Comparison of ENCODE assay signal across 9 cellular contexts in genomic region chr1:204084247-204084772, GRCh38. TPM values are rescaled to one million over a fixed set of nuclear protein-coding genes. Genes with fewer than 3 reads are reported as not detected.
A peak's percentile ranks its signal among the peaks of the same experiment; 100 is the strongest.
DNase-seq lines count a peak whose midpoint lies in the region; ATAC-seq and TF ChIP-seq lines count a peak whose summit lies in the region.
"Had no signal": no experiment of that assay in that cellular context is flagged by ENCODE, and none has a peak within 500 bp of the region (broad histone marks: within the 10 kb centered on the region; RNA-seq: fewer than 3 reads in every experiment).

No MANE protein-coding gene starts in this region.

- H3K4me1 ChIP-seq in CD8-positive, alpha-beta memory T cell (ENCODE audit: insufficient read depth, low read length): no peaks in the 10 kb centered on the region
- H3K4me1 ChIP-seq in colonic mucosa (peaks cover 16% of the 10 kb centered on the region), muscle layer of colon (ENCODE audit: insufficient read depth, low read length) (peaks cover 88% of the 10 kb centered on the region)

- peaks cover 24 to 34% (median 33%) of the 10 kb centered on the region in 3 donors for H3K4me1 Mint-ChIP-seq in CD8-positive, alpha-beta memory T cell
- no peaks in the 10 kb centered on the region for H3K4me1 Mint-ChIP-seq in activated naive CD8-positive, alpha-beta T cell treated with anti-CD3 and anti-CD28 coated beads for 36 hours

- no peak overlapping the region for H3K4me3 Mint-ChIP-seq in CD8-positive, alpha-beta memory T cell
- no peak overlapping the region for H3K4me3 Mint-ChIP-seq in activated naive CD8-positive, alpha-beta T cell treated with anti-CD3 and anti-CD28 coated beads for 36 hours

- POLR2A ChIA-PET in CD8-positive, alpha-beta memory T cell (lab: Charles Lee): no interaction called here

- CTCF ChIA-PET in CD8-positive, alpha-beta memory T cell (lab: Charles Lee): no interaction called here

- peak overlapping the region in 5 of 8 donors; percentile 23 to 89 (median 48) for H3K27ac Mint-ChIP-seq in CD8-positive, alpha-beta memory T cell
- H3K27ac Mint-ChIP-seq in activated naive CD8-positive, alpha-beta T cell treated with anti-CD3 and anti-CD28 coated beads for 36 hours: no peak overlapping the region

- no peaks in the 10 kb centered on the region for H3K36me3 ChIP-seq in CD8-positive, alpha-beta memory T cell (ENCODE audit: insufficient read depth, low read length)
- H3K36me3 ChIP-seq in colonic mucosa: no peaks in the 10 kb centered on the region
- no peaks in the 10 kb centered on the region for H3K36me3 ChIP-seq in muscle layer of colon (ENCODE audit: insufficient read depth, low read length)
- H3K36me3 ChIP-seq: BLaER1 had no signal

- H3K9me3 ChIP-seq in CD8-positive, alpha-beta memory T cell (ENCODE audit: low read length): no peaks in the 10 kb centered on the region
- H3K9me3 ChIP-seq in colonic mucosa (no peaks in the 10 kb centered on the region), muscle layer of colon (ENCODE audit: low read length) (no peaks in the 10 kb centered on the region)
- H3K9me3 ChIP-seq: BLaER1 had no signal

- no peaks in the 10 kb centered on the region for H3K9me3 Mint-ChIP-seq in CD8-positive, alpha-beta memory T cell
- H3K9me3 Mint-ChIP-seq in activated naive CD8-positive, alpha-beta T cell treated with anti-CD3 and anti-CD28 coated beads for 36 hours: no peaks in the 10 kb centered on the region

- DNase-seq in CD8-positive, alpha-beta memory T cell: peak in 1 of 5 donors; percentile 18
- DNase-seq in NCI-H2107 treated with DMSO at 0.1 percent for 48 hours (lab: John Stamatoyannopoulos, UW; ENCODE audit: unreplicated experiment) (peak; percentile 96), colonic mucosa (peak; percentile 61)
- DNase-seq in activated naive CD8-positive, alpha-beta T cell treated with anti-CD3 and anti-CD28 coated beads for 36 hours: no peak

- H3K36me3 Mint-ChIP-seq in CD8-positive, alpha-beta memory T cell: no peaks in the 10 kb centered on the region
- no peaks in the 10 kb centered on the region for H3K36me3 Mint-ChIP-seq in activated naive CD8-positive, alpha-beta T cell treated with anti-CD3 and anti-CD28 coated beads for 36 hours

- intact Hi-C loops in colonic mucosa (cut with DNase I): no loop called here

- H3K4me3 ChIP-seq in CD8-positive, alpha-beta memory T cell (ENCODE audit: low read length): no peak overlapping the region
- H3K4me3 ChIP-seq in colonic mucosa (no peak overlapping the region), muscle layer of colon (ENCODE audit: low read depth in 1 of 2, low read length in 2 of 2) (no peak overlapping the region)
- H3K4me3 ChIP-seq: BLaER1 had no signal

- TF ChIP-seq CTCF in colonic mucosa (IDR thresholded peaks at IDR 0.05): no peak

- no peak overlapping the region for H3K27ac ChIP-seq in CD8-positive, alpha-beta memory T cell (ENCODE audit: low read depth, low read length)
- H3K27ac ChIP-seq in colonic mucosa (peak overlapping the region; percentile 35), muscle layer of colon (ENCODE audit: low read depth, low read length) (peak overlapping the region; percentile 59)
- H3K27ac ChIP-seq: BLaER1 had no signal

- no peaks in the 10 kb centered on the region for H3K27me3 ChIP-seq in CD8-positive, alpha-beta memory T cell (ENCODE audit: insufficient read depth, low read length, poor library complexity, severe bottlenecking)
- H3K27me3 ChIP-seq in colonic mucosa (no peaks in the 10 kb centered on the region), muscle layer of colon (ENCODE audit: control insufficient read depth in 1 of 2, insufficient read depth in 2 of 2, low read length in 2 of 2) (no peaks in the 10 kb centered on the region)
- H3K27me3 ChIP-seq: BLaER1 had no signal

- ATAC-seq in SK-N-SH treated with all-trans-retinoic acid at 6 μM for 48 hours (no peak), GM21576 (IDR thresholded peaks at IDR 0.05; ENCODE audit: unreplicated experiment) (no peak), HG03378 (IDR thresholded peaks at IDR 0.05; ENCODE audit: unreplicated experiment) (no peak)

- H3K9ac ChIP-seq in colonic mucosa (ENCODE audit: low read depth in 2 of 2, low read length in 2 of 2) (peak overlapping the region; percentile 8 to 38), muscle layer of colon (ENCODE audit: low read length) (peak overlapping the region; percentile 50)
- H3K9ac ChIP-seq: BLaER1 had no signal

- peaks cover 4 to 6% of the 10 kb centered on the region in 2 donors for H3K27me3 Mint-ChIP-seq in CD8-positive, alpha-beta memory T cell
- H3K27me3 Mint-ChIP-seq in activated naive CD8-positive, alpha-beta T cell treated with anti-CD3 and anti-CD28 coated beads for 36 hours: peaks cover 4% of the 10 kb centered on the region

TF ChIP-seq in SK-N-SH treated with all-trans-retinoic acid at 6 μM for 48 hours, 23 proteins besides CTCF, POLR2A, EP300 and RAD21 (continues in another document):
- TF ChIP-seq CSDC2 (CRISPR knock-in tag; IDR thresholded peaks at IDR 0.05) (no peak), CSRNP3 (CRISPR knock-in tag; IDR thresholded peaks at IDR 0.05) (no peak), ISL1 (CRISPR knock-in tag; IDR thresholded peaks at IDR 0.05) (no peak), ZC3H10 (CRISPR knock-in tag; IDR thresholded peaks at IDR 0.05) (no peak), ARNTL (CRISPR knock-in tag; IDR thresholded peaks at IDR 0.05; ENCODE audit: borderline replicate concordance, low read depth) (no peak), CREB5 (CRISPR knock-in tag; IDR thresholded peaks at IDR 0.05; ENCODE audit: low read depth) (no peak), ZNF8 (CRISPR knock-in tag; IDR thresholded peaks at IDR 0.05) (no peak), ZFP30 (CRISPR knock-in tag; IDR thresholded peaks at IDR 0.05) (no peak), BACH2 (CRISPR knock-in tag; IDR thresholded peaks at IDR 0.05; ENCODE audit: borderline replicate concordance) (no peak), ZNF70 (CRISPR knock-in tag; IDR thresholded peaks at IDR 0.05) (no peak), TOX (CRISPR knock-in tag; IDR thresholded peaks at IDR 0.05; ENCODE audit: borderline replicate concordance) (no peak), PATZ1 (CRISPR knock-in tag; IDR thresholded peaks at IDR 0.05; ENCODE audit: borderline replicate concordance) (no peak), GLIS3 (CRISPR knock-in tag; IDR thresholded peaks at IDR 0.05) (no peak), RARB (CRISPR knock-in tag; IDR thresholded peaks at IDR 0.05) (no peak), PPARA (CRISPR knock-in tag; IDR thresholded peaks at IDR 0.05; ENCODE audit: borderline replicate concordance) (no peak), SNAI2 (CRISPR knock-in tag; IDR thresholded peaks at IDR 0.05) (no peak), ZFP3 (CRISPR knock-in tag; IDR thresholded peaks at IDR 0.05) (no peak), ZNF565 (CRISPR knock-in tag; conservative IDR thresholded peaks at IDR 0.05; ENCODE audit: low read depth) (no peak)

RNA-seq across cellular contexts. Expression of gene SOX13, which starts 11.4 kb away (rescaled TPM):
- 1 to 10 TPM; 3.1 TPM for total RNA-seq in CD8-positive, alpha-beta memory T cell
- polyA plus RNA-seq in CD8-positive, alpha-beta memory T cell: 5.5 TPM
- 10 to 100 TPM; 34.9 to 35.1 TPM for total RNA-seq in colonic mucosa
- not detected for total RNA-seq in activated naive CD8-positive, alpha-beta T cell treated with anti-CD3 and anti-CD28 coated beads for 36 hours

Comparison
In these comparisons a context has a peak if more than half of its experiments do, and no peak if none do; other contexts are left out.
1. RNA of gene SOX13, which starts 11.4 kb away (total RNA-seq): 34.9 to 35.1 TPM in colonic mucosa; 3.1 TPM in CD8-positive, alpha-beta memory T cell and not detected in activated naive CD8-positive, alpha-beta T cell treated with anti-CD3 and anti-CD28 coated beads for 36 hours; every median in the first group is over 4 times any median in the second.